ENCODE assay signal across 7 cellular contexts in the genomic region with DNA sequence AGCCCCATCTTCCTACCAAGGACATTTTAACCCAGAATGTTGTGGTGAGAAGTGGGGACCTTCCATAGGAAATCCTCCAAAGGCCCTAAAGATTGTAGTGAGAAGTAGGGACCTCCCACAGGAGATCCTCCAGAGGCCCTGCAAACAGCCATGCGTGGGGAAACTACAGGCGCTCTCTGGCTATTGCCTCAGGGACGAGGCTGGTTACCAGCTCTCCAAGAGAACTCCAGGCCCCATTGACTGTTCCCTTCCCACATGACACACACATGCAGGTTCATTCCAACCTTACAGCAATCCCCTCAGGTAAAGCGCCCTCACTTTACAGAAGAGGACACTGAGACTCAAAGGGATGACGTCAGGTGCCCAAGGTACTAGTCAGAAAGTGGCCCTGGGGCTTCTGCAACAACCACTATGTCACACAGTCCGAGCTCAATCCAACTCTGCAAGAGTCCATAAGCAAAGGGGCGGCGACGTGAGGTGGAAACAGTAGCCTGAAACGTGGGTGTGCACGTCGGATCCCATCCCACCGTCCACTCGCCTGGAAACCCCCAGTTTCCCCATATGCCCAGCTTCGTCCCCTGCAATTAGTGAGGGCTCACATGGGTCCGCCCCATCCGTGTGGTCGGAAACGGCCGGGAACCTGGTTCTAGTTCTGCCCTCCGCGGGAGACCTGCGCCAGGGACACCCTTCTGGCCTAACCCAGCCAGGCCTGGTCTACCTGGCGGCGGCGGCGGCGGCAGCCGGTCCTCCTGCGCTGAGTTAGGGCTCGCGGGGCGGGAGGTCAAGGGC. TPM values are rescaled to one million over a fixed set of nuclear protein-coding genes. Genes with fewer than 3 reads are reported as not detected.
DNase-seq lines count a peak whose midpoint lies in the region; ATAC-seq, FAIRE-seq and TF ChIP-seq lines count a peak whose summit lies in the region.
"Not testable (repeated sequence)": the region's sequence is repeated elsewhere in the genome, so short reads cannot be mapped to it uniquely, and the experiment has no call there.

No MANE protein-coding gene starts in this region.

- not testable (repeated sequence) for H3K27ac Mint-ChIP-seq in activated CD4-positive, alpha-beta T cell treated with anti-CD3 and anti-CD28 coated beads for 36 hours; central memory CD8-positive, alpha-beta T cell (ENCODE audit: low read depth)

- not testable (repeated sequence) for H3K4me1 Mint-ChIP-seq in activated CD4-positive, alpha-beta T cell treated with anti-CD3 and anti-CD28 coated beads for 36 hours; central memory CD8-positive, alpha-beta T cell

- CTCF ChIA-PET in activated CD4-positive, alpha-beta T cell treated with anti-CD3 and anti-CD28 coated beads for 36 hours (lab: Charles Lee): not testable (repeated sequence)

- not testable (repeated sequence) for H3K36me3 ChIP-seq in iPS-20b (ENCODE audit: insufficient read depth, low read depth, low read length); ovary

- H3K9me3 ChIP-seq in iPS-20b (ENCODE audit: insufficient read depth, low read depth, low read length); ovary: not testable (repeated sequence)

- H3K27me3 ChIP-seq in iPS-20b (ENCODE audit: insufficient read depth, low read length); ovary: not testable (repeated sequence)

- ATAC-seq in GM18519 (IDR thresholded peaks at IDR 0.05; ENCODE audit: low FRiP score, unreplicated experiment) (peak; percentile 13), HG02610 (IDR thresholded peaks at IDR 0.05; ENCODE audit: unreplicated experiment) (peak; percentile 18)
- ATAC-seq in activated CD4-positive, alpha-beta T cell treated with anti-CD3 and anti-CD28 coated beads for 36 hours: peak; percentile 48
- peak; percentile 8 for ATAC-seq in central memory CD8-positive, alpha-beta T cell (replicated peaks; ENCODE audit: extremely low read depth, poor library complexity, severe bottlenecking)

- not testable (repeated sequence) for DNase-seq in HTR-8/SVneo (ENCODE audit: insufficient read length, low spot score); activated CD4-positive, alpha-beta T cell treated with anti-CD3 and anti-CD28 coated beads for 36 hours; central memory CD8-positive, alpha-beta T cell (ENCODE audit: low spot score in 2 of 2)
- peak in 1 of 5 donors; percentile 46 for DNase-seq in ovary

- not testable (repeated sequence) for H3K9ac ChIP-seq in iPS-20b (ENCODE audit: low read depth, low read length)

- not testable (repeated sequence) for H3K4me1 ChIP-seq in iPS-20b (ENCODE audit: insufficient read depth, low read length); ovary (ENCODE audit: insufficient read depth)

- POLR2A ChIA-PET in activated CD4-positive, alpha-beta T cell treated with anti-CD3 and anti-CD28 coated beads for 36 hours (lab: Charles Lee): interaction anchor here (0.6 kb wide), 1 partner anchor 259 kb away, joined by 6 read pairs; no protein-coding TSS in a partner anchor

- H3K36me3 Mint-ChIP-seq in activated CD4-positive, alpha-beta T cell treated with anti-CD3 and anti-CD28 coated beads for 36 hours (ENCODE audit: low read depth); central memory CD8-positive, alpha-beta T cell (ENCODE audit: insufficient read depth): not testable (repeated sequence)

- peak; percentile 85 for FAIRE-seq in HTR-8/SVneo (lab: Jason Lieb, UNC)

- intact Hi-C loops in activated CD4-positive, alpha-beta T cell treated with anti-CD3 and anti-CD28 coated beads for 36 hours (cut with DNase I, micrococcal nuclease); ovary (cut with DNase I): not testable (repeated sequence)

- TF ChIP-seq EP300 in ovary (IDR thresholded peaks at IDR 0.05): not testable (repeated sequence)

- H3K4me3 ChIP-seq in iPS-20b (ENCODE audit: low read length): peak overlapping the region; percentile 54; the same call in 1 of the 2 replicates
- H3K4me3 ChIP-seq in ovary: peak overlapping the region; percentile 40

- 62 to 74% (median 70%) methylated on average over 3 to 5 of the region's 33 CpGs for WGBS in ovary, 3 donors

- TF ChIP-seq POLR2A in ovary (IDR thresholded peaks at IDR 0.05): not testable (repeated sequence)

- H3K4me3 Mint-ChIP-seq in activated CD4-positive, alpha-beta T cell treated with anti-CD3 and anti-CD28 coated beads for 36 hours: peak overlapping the region; percentile 63
- not testable (repeated sequence) for H3K4me3 Mint-ChIP-seq in central memory CD8-positive, alpha-beta T cell

- not testable (repeated sequence) for H3K9me3 Mint-ChIP-seq in activated CD4-positive, alpha-beta T cell treated with anti-CD3 and anti-CD28 coated beads for 36 hours (ENCODE audit: low read depth); central memory CD8-positive, alpha-beta T cell

- not testable (repeated sequence) for TF ChIP-seq CTCF in ovary (IDR thresholded peaks at IDR 0.05)

- not testable (repeated sequence) for H3K27ac ChIP-seq in iPS-20b (ENCODE audit: low read length)
- H3K27ac ChIP-seq in ovary: peak overlapping the region in 1 of 2 donors; percentile 49

- H3K27me3 Mint-ChIP-seq in activated CD4-positive, alpha-beta T cell treated with anti-CD3 and anti-CD28 coated beads for 36 hours: not testable (repeated sequence)
- peaks cover 10% of the 10 kb centered on the region for H3K27me3 Mint-ChIP-seq in central memory CD8-positive, alpha-beta T cell

RNA-seq across cellular contexts. Expression of a gene that starts 0.5 kb away (rescaled TPM):
- 10 to 100 TPM; 21.0 to 26.2 TPM for total RNA-seq in activated CD4-positive, alpha-beta T cell treated with anti-CD3 and anti-CD28 coated beads for 36 hours
- 10 to 100 TPM; 12.4 to 33.9 (median 27.3) TPM for total RNA-seq in ovary
- polyA plus RNA-seq in ovary: 10 to 100 TPM; 21.6 to 30.1 TPM

RNA-seq across cellular contexts. Expression of a gene that starts 18.8 kb away (rescaled TPM):
- 10 to 100 TPM; 24.5 to 31.8 TPM for total RNA-seq in activated CD4-positive, alpha-beta T cell treated with anti-CD3 and anti-CD28 coated beads for 36 hours
- total RNA-seq in ovary: 10 to 100 TPM; 29.2 to 49.4 (median 31.2) TPM
- 1 to 10 TPM; 4.6 to 7.6 TPM for polyA plus RNA-seq in ovary
